1 cellular context compared by ENCODE assay signal in genomic region chr13:45615501-45616101, GRCh38.
TF ChIP-seq lines count a peak whose summit lies in the region.

ERICH6B (minus strand) TSS chr13:45615739; CDS start chr13:45597005, 18,734 bp downstream.

TF ChIP-seq in GM23338, 12 proteins besides CTCF, POLR2A, EP300 and RAD21 (continued from another document):
- no peak for TF ChIP-seq ZNF462 (CRISPR knock-in tag; IDR thresholded peaks at IDR 0.05)
